In the genomic region with DNA sequence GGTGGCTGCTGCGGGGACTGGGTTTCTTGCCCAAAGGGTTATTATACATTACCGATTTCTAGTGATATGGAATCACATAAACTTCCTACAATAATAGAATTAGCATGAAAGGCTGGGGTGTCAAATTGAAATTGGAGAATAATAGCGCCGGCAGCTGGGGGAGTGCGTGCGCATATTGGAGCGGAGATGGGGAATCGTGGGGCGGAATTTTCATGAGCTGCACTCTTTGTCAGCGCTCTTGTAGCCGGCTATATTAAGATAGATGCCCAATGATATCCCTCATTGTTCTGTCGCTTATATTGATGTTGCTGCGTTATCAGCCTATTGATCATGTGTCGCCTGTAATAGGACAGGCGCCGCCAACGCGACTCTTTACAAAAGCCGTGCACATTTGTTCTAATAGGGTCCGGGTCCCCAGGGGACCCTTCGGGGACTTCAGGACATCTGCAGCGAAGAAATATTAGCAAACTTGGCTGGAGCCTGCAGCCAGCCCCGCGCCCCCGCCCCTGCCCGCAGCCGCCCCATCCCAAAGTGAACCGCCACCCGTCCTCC, we compare ENCODE assay signal across 2 cellular contexts.
TF ChIP-seq lines count a peak whose summit lies in the region.

No MANE protein-coding gene starts in this region.

TF ChIP-seq in A549, 52 proteins besides CTCF, POLR2A, EP300 and RAD21:
- no peak for TF ChIP-seq SREBF2 (IDR thresholded peaks at IDR 0.05)
- no peak for TF ChIP-seq RFX5 (IDR thresholded peaks at IDR 0.05)
- TF ChIP-seq, protein P1, sequence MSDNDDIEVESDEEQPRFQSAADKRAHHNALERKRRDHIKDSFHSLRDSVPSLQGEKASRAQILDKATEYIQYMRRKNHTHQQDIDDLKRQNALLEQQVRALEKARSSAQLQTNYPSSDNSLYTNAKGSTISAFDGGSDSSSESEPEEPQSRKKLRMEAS (IDR thresholded peaks at IDR 0.05) = no peak
- no peak for TF ChIP-seq TFCP2L1 (CRISPR knock-in tag; IDR thresholded peaks at IDR 0.05)
- no peak for TF ChIP-seq MAFK (IDR thresholded peaks at IDR 0.05; ENCODE audit: partially characterized antibody)
- TF ChIP-seq, protein P2, sequence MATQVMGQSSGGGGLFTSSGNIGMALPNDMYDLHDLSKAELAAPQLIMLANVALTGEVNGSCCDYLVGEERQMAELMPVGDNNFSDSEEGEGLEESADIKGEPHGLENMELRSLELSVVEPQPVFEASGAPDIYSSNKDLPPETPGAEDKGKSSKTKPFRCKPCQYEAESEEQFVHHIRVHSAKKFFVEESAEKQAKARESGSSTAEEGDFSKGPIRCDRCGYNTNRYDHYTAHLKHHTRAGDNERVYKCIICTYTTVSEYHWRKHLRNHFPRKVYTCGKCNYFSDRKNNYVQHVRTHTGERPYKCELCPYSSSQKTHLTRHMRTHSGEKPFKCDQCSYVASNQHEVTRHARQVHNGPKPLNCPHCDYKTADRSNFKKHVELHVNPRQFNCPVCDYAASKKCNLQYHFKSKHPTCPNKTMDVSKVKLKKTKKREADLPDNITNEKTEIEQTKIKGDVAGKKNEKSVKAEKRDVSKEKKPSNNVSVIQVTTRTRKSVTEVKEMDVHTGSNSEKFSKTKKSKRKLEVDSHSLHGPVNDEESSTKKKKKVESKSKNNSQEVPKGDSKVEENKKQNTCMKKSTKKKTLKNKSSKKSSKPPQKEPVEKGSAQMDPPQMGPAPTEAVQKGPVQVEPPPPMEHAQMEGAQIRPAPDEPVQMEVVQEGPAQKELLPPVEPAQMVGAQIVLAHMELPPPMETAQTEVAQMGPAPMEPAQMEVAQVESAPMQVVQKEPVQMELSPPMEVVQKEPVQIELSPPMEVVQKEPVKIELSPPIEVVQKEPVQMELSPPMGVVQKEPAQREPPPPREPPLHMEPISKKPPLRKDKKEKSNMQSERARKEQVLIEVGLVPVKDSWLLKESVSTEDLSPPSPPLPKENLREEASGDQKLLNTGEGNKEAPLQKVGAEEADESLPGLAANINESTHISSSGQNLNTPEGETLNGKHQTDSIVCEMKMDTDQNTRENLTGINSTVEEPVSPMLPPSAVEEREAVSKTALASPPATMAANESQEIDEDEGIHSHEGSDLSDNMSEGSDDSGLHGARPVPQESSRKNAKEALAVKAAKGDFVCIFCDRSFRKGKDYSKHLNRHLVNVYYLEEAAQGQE (IDR thresholded peaks at IDR 0.05) = no peak
- no peak for TF ChIP-seq NR3C1 (IDR thresholded peaks at IDR 0.05)
- TF ChIP-seq CEBPB (IDR thresholded peaks at IDR 0.05) = no peak
- no peak for TF ChIP-seq KDM5A (IDR thresholded peaks at IDR 0.05)
- no peak for TF ChIP-seq MYC (IDR thresholded peaks at IDR 0.05; ENCODE audit: borderline replicate concordance, low read length)
- TF ChIP-seq GATA3 (IDR thresholded peaks at IDR 0.05; ENCODE audit: borderline replicate concordance) = no peak
- no peak for TF ChIP-seq BHLHE40 (IDR thresholded peaks at IDR 0.05; ENCODE audit: low read depth, low read length)

TF ChIP-seq in endothelial cell of umbilical vein, 7 proteins besides CTCF, POLR2A, EP300 and RAD21:
- no peak for TF ChIP-seq POLR2AphosphoS5 (IDR thresholded peaks at IDR 0.05; ENCODE audit: insufficient read depth, low read depth, low read length)
- TF ChIP-seq FOS (IDR thresholded peaks at IDR 0.05; ENCODE audit: borderline replicate concordance, insufficient read depth, low read length) = no peak
- no peak for TF ChIP-seq GATA2 (IDR thresholded peaks at IDR 0.05; ENCODE audit: insufficient read depth, insufficient read length, low read depth, low read length)
- TF ChIP-seq, protein P1 (IDR thresholded peaks at IDR 0.05; ENCODE audit: insufficient read depth, insufficient read length) = no peak
- TF ChIP-seq EZH2 (IDR thresholded peaks at IDR 0.05; ENCODE audit: borderline replicate concordance, low read depth, low read length, severe bottlenecking) = peak; percentile 90
- TF ChIP-seq MYC (IDR thresholded peaks at IDR 0.05; ENCODE audit: low read depth, low read length) = no peak
- TF ChIP-seq JUN (IDR thresholded peaks at IDR 0.05; ENCODE audit: borderline replicate concordance, insufficient read depth, insufficient read length, low read depth) = no peak
